21 cellular contexts compared by ENCODE assay signal in the genomic region with DNA sequence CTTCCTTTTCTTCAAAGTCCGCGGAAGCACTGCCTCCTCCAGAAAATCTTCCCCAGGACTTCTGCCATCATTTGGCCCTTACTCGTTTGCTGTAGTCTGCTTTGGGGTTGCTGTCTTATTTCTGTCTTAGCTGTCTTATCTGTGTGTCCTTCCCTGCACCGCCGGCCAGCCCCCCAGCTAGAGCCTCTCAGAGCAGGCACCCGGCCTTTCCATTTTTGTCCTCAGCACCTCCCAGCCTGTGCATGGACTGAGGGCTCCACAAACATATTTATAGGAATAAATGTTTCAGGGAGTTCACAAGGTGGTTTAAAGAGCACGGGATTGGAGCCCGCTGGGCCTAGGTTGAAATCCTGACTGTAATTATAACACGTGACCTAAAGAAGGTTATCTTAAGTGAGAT. TPM values are rescaled to one million over a fixed set of nuclear protein-coding genes. Genes with fewer than 3 reads are reported as not detected.
DNase-seq lines count a peak whose midpoint lies in the region; ATAC-seq, FAIRE-seq and TF ChIP-seq lines count a peak whose summit lies in the region.
"Had no signal": no experiment of that assay in that cellular context is flagged by ENCODE, and none has a peak within 500 bp of the region (broad histone marks: within the 10 kb centered on the region; RNA-seq: fewer than 3 reads in every experiment).

No MANE protein-coding gene starts in this region.

- peak; percentile 23 for DNase-seq in activated CD4-positive, CD25-positive, alpha-beta regulatory T cell treated with anti-CD3 and anti-CD28 coated beads, Interleukin-2, amount 50 U/mL, for 72 hours
- no peak for DNase-seq in activated CD4-positive, CD25-positive, alpha-beta regulatory T cell (lab: John Stamatoyannopoulos, UW)
- no peak for DNase-seq in left ventricle myocardium superior
- no peak for DNase-seq in heart right ventricle
- peak; percentile 39 for DNase-seq in spleen
- DNase-seq in RCC 7860 (ENCODE audit: low spot score): no peak
- DNase-seq: AML-193; CD4-positive, alpha-beta memory T cell; DMS153; DMS79; GF-D8; H9 had no signal

- FAIRE-seq in RCC 7860 (lab: Jason Lieb, UNC): no peak
- FAIRE-seq: A549, GM12878, GM19239, H1 had no signal

- H3K9me3 ChIP-seq in heart right ventricle (no peaks in the 10 kb centered on the region), spleen (no peaks in the 10 kb centered on the region)
- H3K9me3 ChIP-seq: A549 had no signal

- ATAC-seq in left ventricle myocardium superior: peak; percentile 39
- no peak for ATAC-seq in heart right ventricle
- ATAC-seq in GM18498 (IDR thresholded peaks at IDR 0.05; ENCODE audit: unreplicated experiment): no peak
- ATAC-seq: A549, GM12878 had no signal

- WGBS in heart right ventricle, 2 donors: 51 to 55% methylated on average over 9 of the region's 9 CpGs
- 79 to 89% (median 81%) methylated on average over 9 of the region's 9 CpGs for WGBS in spleen, 5 donors

- TF ChIP-seq POLR2A in spleen (IDR thresholded peaks at IDR 0.05): no peak

- peaks cover 0 to 37% (median 4%) of the 10 kb centered on the region in 7 donors for H3K27me3 ChIP-seq in heart right ventricle
- H3K27me3 ChIP-seq in spleen (replicated peaks in 1 of 7): peaks cover 0 to 56% (median 0%) of the 10 kb centered on the region in 7 donors

- intact Hi-C loops in left ventricle myocardium superior (cut with micrococcal nuclease) (no loop called here), heart right ventricle (cut with DNase I) (no loop called here), spleen (cut with DNase I; ENCODE audit: low total_unique reads) (no loop called here)

- no peak overlapping the region for H3K27ac ChIP-seq in heart right ventricle
- H3K27ac ChIP-seq in spleen: no peak overlapping the region
- H3K27ac ChIP-seq: 22Rv1, A549, C4-2B had no signal

- TF ChIP-seq CTCF in heart right ventricle (IDR thresholded peaks at IDR 0.05) (no peak), spleen (IDR thresholded peaks at IDR 0.05 in 8 of 11, conservative IDR thresholded peaks at IDR 0.05 in 3 of 11) (no peak)

- H3K36me3 ChIP-seq in heart right ventricle: no peaks in the 10 kb centered on the region
- no peaks in the 10 kb centered on the region for H3K36me3 ChIP-seq in spleen

- no peak overlapping the region for H3K4me3 ChIP-seq in heart right ventricle
- no peak overlapping the region for H3K4me3 ChIP-seq in spleen
- H3K4me3 ChIP-seq: A549, GM12878 had no signal

- H3K4me1 ChIP-seq in heart right ventricle (peaks cover 0 to 4% (median 0%) of the 10 kb centered on the region in 9 donors), spleen (peaks cover 0 to under 1% (median 0%) of the 10 kb centered on the region in 6 donors)
- H3K4me1 ChIP-seq: A549 had no signal

RNA-seq across cellular contexts. Expression of a gene that starts 8.1 kb away (rescaled TPM):
- 11.6 TPM for total RNA-seq in left ventricle myocardium superior
- 1 to 10 TPM in 8 of 10 donors, under 1 TPM in 2; 0.58 to 5.9 (median 2.0) TPM for total RNA-seq in heart right ventricle
- polyA plus RNA-seq in heart right ventricle: 1 to 10 TPM in 1 of 2 donors, under 1 TPM in 1; 0.39 to 1.1 TPM
- total RNA-seq in spleen: under 1 TPM in 1 of 7 donors, not detected in 6; 0.11 TPM
- polyA plus RNA-seq in spleen: not detected
- total RNA-seq: CD4-positive, alpha-beta memory T cell; GM12878; HT-29 had no signal
- polyA plus RNA-seq: A549; BJ; CD4-positive, alpha-beta memory T cell had no signal

RNA-seq across cellular contexts. Expression of a gene that starts 58.3 kb away (rescaled TPM):
- 12.0 TPM for total RNA-seq in left ventricle myocardium superior
- total RNA-seq in heart right ventricle: 10 to 100 TPM in 1 of 10 donors, 1 to 10 TPM in 9; 6.4 to 10.4 (median 8.9) TPM
- 10 to 100 TPM in 1 of 2 donors, 1 to 10 TPM in 1; 7.3 to 11.5 TPM for polyA plus RNA-seq in heart right ventricle
- 10 to 100 TPM in 6 of 7 donors, 1 to 10 TPM in 1; 8.1 to 14.2 (median 13.5) TPM for total RNA-seq in spleen
- 10 to 100 TPM; 12.8 to 13.6 (median 12.9) TPM for polyA plus RNA-seq in spleen

Comparison
In these comparisons a context has a peak if more than half of its experiments do, and no peak if none do; other contexts are left out.
1. DNase-seq: peak in activated CD4-positive, CD25-positive, alpha-beta regulatory T cell treated with anti-CD3 and anti-CD28 coated beads, Interleukin-2, amount 50 U/mL, for 72 hours (single experiment) and spleen (single experiment); none in activated CD4-positive, CD25-positive, alpha-beta regulatory T cell (0 of 4), left ventricle myocardium superior (single experiment), heart right ventricle (0 of 2) and RCC 7860 (single experiment).